In genomic region chr12:7935464-7935772, GRCh38 we compare ENCODE assay signal across 8 cellular contexts. TPM values are rescaled to one million over a fixed set of nuclear protein-coding genes. Genes with fewer than 3 reads are reported as not detected.
DNase-seq lines count a peak whose midpoint lies in the region; TF ChIP-seq lines count a peak whose summit lies in the region.

No MANE protein-coding gene starts in this region.

- H3K27me3 Mint-ChIP-seq in activated CD4-positive, alpha-beta T cell treated with anti-CD3 and anti-CD28 coated beads, Interleukin-2, amount 10 ng/mL, durations not matched to agents 7 days and 5 days = no peaks in the 10 kb centered on the region

- POLR2A ChIA-PET in activated CD4-positive, alpha-beta T cell treated with anti-CD3 and anti-CD28 coated beads, Interleukin-2, amount 10 ng/mL, durations not matched to agents 7 days and 5 days (lab: Charles Lee) = interaction anchor here (1.5 to 5.6 kb wide), 4 partner anchors 23 to 55 kb away, joined by 6 to 88 read pairs (median 12); no protein-coding TSS in a partner anchor

- peak overlapping the region; percentile 26 to 78 for H3K27ac ChIP-seq in liver (ENCODE audit: low read depth in 1 of 2, low read length in 2 of 2)
- H3K27ac ChIP-seq in transverse colon = peak overlapping the region; percentile 80 to 88 (median 84)

- peak; percentile 22 for DNase-seq in activated CD4-positive, alpha-beta T cell treated with anti-CD3 and anti-CD28 coated beads, Interleukin-2, amount 10 ng/mL, durations not matched to agents 7 days and 5 days
- DNase-seq in activated CD4-positive, alpha-beta T cell treated with anti-CD3 and anti-CD28 coated beads, Interleukin-2, amount 50 U/mL, for 1 hour = no peak
- DNase-seq in astrocyte of the cerebellum (ENCODE audit: low read depth) (no peak), transverse colon (no peak), EL (no peak), HuH-7.5 (ENCODE audit: low spot score) (no peak), DMS153 (lab: John Stamatoyannopoulos, UW) (no peak)

- no peaks in the 10 kb centered on the region for H3K27me3 ChIP-seq in liver (ENCODE audit: control insufficient read depth in 4 of 4, insufficient read depth in 4 of 4, low read length in 3 of 4)
- no peaks in the 10 kb centered on the region for H3K27me3 ChIP-seq in transverse colon

- H3K4me3 Mint-ChIP-seq in activated CD4-positive, alpha-beta T cell treated with anti-CD3 and anti-CD28 coated beads, Interleukin-2, amount 10 ng/mL, durations not matched to agents 7 days and 5 days = no peak overlapping the region

- no peak for TF ChIP-seq CTCF in astrocyte of the cerebellum (IDR thresholded peaks at IDR 0.05; ENCODE audit: low read depth, low read length, missing control alignments)
- TF ChIP-seq CTCF in liver (IDR thresholded peaks at IDR 0.05; ENCODE audit: low read depth, low read length, missing input control) = no peak
- no peak for TF ChIP-seq CTCF in transverse colon (IDR thresholded peaks at IDR 0.05)

- H3K9ac ChIP-seq in liver (ENCODE audit: low read depth in 1 of 2, low read length in 2 of 2) = peak overlapping the region; percentile 77

- H3K4me3 ChIP-seq in astrocyte of the cerebellum (ENCODE audit: low read depth, low read length) = peak overlapping the region; percentile 97
- H3K4me3 ChIP-seq in liver (ENCODE audit: low read depth in 1 of 3, low read length in 3 of 3) = peak overlapping the region; percentile 39 to 62 (median 51)
- H3K4me3 ChIP-seq in transverse colon = peak overlapping the region; percentile 19 to 52 (median 34)

- H3K27ac Mint-ChIP-seq in activated CD4-positive, alpha-beta T cell treated with anti-CD3 and anti-CD28 coated beads, Interleukin-2, amount 10 ng/mL, durations not matched to agents 7 days and 5 days = no peak overlapping the region

- CTCF ChIA-PET in activated CD4-positive, alpha-beta T cell treated with anti-CD3 and anti-CD28 coated beads, Interleukin-2, amount 10 ng/mL, durations not matched to agents 7 days and 5 days (lab: Charles Lee) = interaction anchor here (1.1 to 5.2 kb wide), 5 partner anchors 14 to 59 kb away, joined by 3 to 70 read pairs (median 9); no protein-coding TSS in a partner anchor

- intact Hi-C loops in transverse colon (cut with DNase I; ENCODE audit: low total_unique reads) = no loop called here

- no peak for TF ChIP-seq RAD21 in liver (IDR thresholded peaks at IDR 0.05)

- peaks cover 12% of the 10 kb centered on the region for H3K36me3 Mint-ChIP-seq in activated CD4-positive, alpha-beta T cell treated with anti-CD3 and anti-CD28 coated beads, Interleukin-2, amount 10 ng/mL, durations not matched to agents 7 days and 5 days (ENCODE audit: low read depth)

- H3K36me3 ChIP-seq in liver (ENCODE audit: control insufficient read depth in 4 of 4, insufficient read depth in 3 of 4, low read depth in 1 of 4, low read length in 3 of 4) (no peaks in the 10 kb centered on the region), transverse colon (peaks cover 0 to 14% (median 3%) of the 10 kb centered on the region in 4 donors)

- WGBS in liver = 33% methylated on average over 4 of the region's 4 CpGs
- WGBS in transverse colon (ENCODE audit: low coverage in 1 of 2), 2 donors = 34 to 41% methylated on average over 4 of the region's 4 CpGs

- no peaks in the 10 kb centered on the region for H3K9me3 ChIP-seq in liver (ENCODE audit: control insufficient read depth in 4 of 4, low read length in 3 of 4)
- no peaks in the 10 kb centered on the region for H3K9me3 ChIP-seq in transverse colon

- no peaks in the 10 kb centered on the region for H3K9me3 Mint-ChIP-seq in activated CD4-positive, alpha-beta T cell treated with anti-CD3 and anti-CD28 coated beads, Interleukin-2, amount 10 ng/mL, durations not matched to agents 7 days and 5 days

- no peak for TF ChIP-seq EP300 in transverse colon (IDR thresholded peaks at IDR 0.05; ENCODE audit: low read depth)

- in situ Hi-C loops in astrocyte of the cerebellum (cut with HindIII; ENCODE audit: low sequenced_read_pairs) = no loop called here
- in situ Hi-C loops in transverse colon (cut with MboI; ENCODE audit: low pct_ligation_motif_present in 1 of 4, low pct_unique_long_range_greater_than_20kb in 1 of 4, low sequenced_read_pairs in 3 of 4) = loop anchor here in 2 of 4 donors (10.0 kb wide), 1 partner anchor 59 kb away; no protein-coding TSS in a partner anchor

- no peak for TF ChIP-seq POLR2A in transverse colon (IDR thresholded peaks at IDR 0.05)

- H3K4me1 ChIP-seq in liver (ENCODE audit: control insufficient read depth in 4 of 4, insufficient read depth in 4 of 4, low read length in 3 of 4) (no peaks in the 10 kb centered on the region), transverse colon (peaks cover 0 to 27% (median 10%) of the 10 kb centered on the region in 4 donors)

- H3K4me1 Mint-ChIP-seq in activated CD4-positive, alpha-beta T cell treated with anti-CD3 and anti-CD28 coated beads, Interleukin-2, amount 10 ng/mL, durations not matched to agents 7 days and 5 days = peaks cover 22% of the 10 kb centered on the region

TF ChIP-seq in liver, 16 proteins besides CTCF, POLR2A, EP300 and RAD21:
- TF ChIP-seq FOXA1 (IDR thresholded peaks at IDR 0.05) = no peak
- no peak for TF ChIP-seq HNF4A (conservative IDR thresholded peaks at IDR 0.05)
- TF ChIP-seq REST (IDR thresholded peaks at IDR 0.05) = no peak
- no peak for TF ChIP-seq JUND (IDR thresholded peaks at IDR 0.05)
- TF ChIP-seq GABPA (IDR thresholded peaks at IDR 0.05 in 1 of 2, conservative IDR thresholded peaks at IDR 0.05 in 1 of 2) = no peak
- TF ChIP-seq NR2F2 (IDR thresholded peaks at IDR 0.05) = no peak
- no peak for TF ChIP-seq YY1 (IDR thresholded peaks at IDR 0.05)
- no peak for TF ChIP-seq ATF3 (IDR thresholded peaks at IDR 0.05)

RNA-seq across cellular contexts. Expression of gene SLC2A3, which starts 0.6 kb away (rescaled TPM):
- 100 to 1,000 TPM; 227 to 230 TPM for total RNA-seq in activated CD4-positive, alpha-beta T cell treated with anti-CD3 and anti-CD28 coated beads, Interleukin-2, amount 10 ng/mL, durations not matched to agents 7 days and 5 days
- total RNA-seq in liver (10 to 100 TPM; 10.9 to 20.6 TPM), transverse colon (10 to 100 TPM in 1 of 4 donors, 1 to 10 TPM in 2, under 1 TPM in 1; 0.80 to 10.2 (median 8.1) TPM)
- polyA plus RNA-seq in liver = 1 to 10 TPM; 2.1 to 3.2 TPM

Comparison
In these comparisons a context has a peak if more than half of its experiments do, and no peak if none do; other contexts are left out.
1. H3K4me3 ChIP-seq: peak in every context shown above with its lines; median percentile 97 in astrocyte of the cerebellum; 51 in liver; 34 in transverse colon.
2. RNA of gene SLC2A3, which starts 0.6 kb away (total RNA-seq): 227 to 230 TPM in activated CD4-positive, alpha-beta T cell treated with anti-CD3 and anti-CD28 coated beads, Interleukin-2, amount 10 ng/mL, durations not matched to agents 7 days and 5 days; 10.9 to 20.6 TPM in liver and 0.80 to 10.2 TPM in transverse colon; every median in the first group is over 10 times any median in the second.